25 cellular contexts compared by ENCODE assay signal in genomic region chr3:181952221-181952620, GRCh38.
DNase-seq lines count a peak whose midpoint lies in the region; ATAC-seq, FAIRE-seq and TF ChIP-seq lines count a peak whose summit lies in the region.
"Had no signal": no experiment of that assay in that cellular context is flagged by ENCODE, and none has a peak within 500 bp of the region (broad histone marks: within the 10 kb centered on the region; RNA-seq: fewer than 3 reads in every experiment).

No MANE protein-coding gene starts in this region.

- H3K9me3 Mint-ChIP-seq in activated naive CD4-positive, alpha-beta T cell treated with anti-CD3 and anti-CD28 coated beads, Interleukin-2, amount 10 ng/mL, durations not matched to agents 7 days and 5 days: no peaks in the 10 kb centered on the region
- peaks cover 0 to 6% of the 10 kb centered on the region in 2 donors for H3K9me3 Mint-ChIP-seq in effector memory CD8-positive, alpha-beta T cell
- H3K9me3 Mint-ChIP-seq: H9 had no signal

- TF ChIP-seq CTCF in astrocyte of the spinal cord (IDR thresholded peaks at IDR 0.05; ENCODE audit: low read depth, low read length): no peak

- H3K36me3 Mint-ChIP-seq in activated naive CD4-positive, alpha-beta T cell treated with anti-CD3 and anti-CD28 coated beads, Interleukin-2, amount 10 ng/mL, durations not matched to agents 7 days and 5 days: no peaks in the 10 kb centered on the region
- peaks cover 3% of the 10 kb centered on the region for H3K36me3 Mint-ChIP-seq in effector memory CD8-positive, alpha-beta T cell (ENCODE audit: insufficient read depth)
- H3K36me3 Mint-ChIP-seq: CD8-positive, alpha-beta memory T cell had no signal

- H3K4me1 Mint-ChIP-seq in activated naive CD4-positive, alpha-beta T cell treated with anti-CD3 and anti-CD28 coated beads, Interleukin-2, amount 10 ng/mL, durations not matched to agents 7 days and 5 days: no peaks in the 10 kb centered on the region
- H3K4me1 Mint-ChIP-seq in effector memory CD8-positive, alpha-beta T cell (ENCODE audit: low read depth in 2 of 2): no peaks in the 10 kb centered on the region
- H3K4me1 Mint-ChIP-seq: CD8-positive, alpha-beta memory T cell had no signal

- FAIRE-seq in RCC 7860 (lab: Jason Lieb, UNC): no peak
- FAIRE-seq: G401.6, HTR-8/SVneo had no signal

- ATAC-seq in effector memory CD8-positive, alpha-beta T cell (replicated peaks): no peak
- no peak for ATAC-seq in HG03045 (IDR thresholded peaks at IDR 0.05; ENCODE audit: unreplicated experiment)
- ATAC-seq: SK-N-SH treated with all-trans-retinoic acid at 6 μM for 48 hours had no signal

- DNase-seq in activated naive CD4-positive, alpha-beta T cell treated with anti-CD3 and anti-CD28 coated beads, Interleukin-2, amount 10 ng/mL, durations not matched to agents 7 days and 5 days: no peak
- no peak for DNase-seq in activated naive CD4-positive, alpha-beta T cell (lab: John Stamatoyannopoulos, UW)
- DNase-seq in RCC 7860 (ENCODE audit: low spot score) (peak; percentile 12), astrocyte of the spinal cord (ENCODE audit: low read depth, low spot score) (peak; percentile 50), GM03348 (ENCODE audit: low spot score) (no peak), NCI-H1436 treated with DMSO at 0.1 percent for 48 hours (lab: John Stamatoyannopoulos, UW) (no peak)
- DNase-seq in effector memory CD8-positive, alpha-beta T cell: no peak
- DNase-seq: AML-193; C1 segment of cervical spinal cord; Calu3; CD8-positive, alpha-beta memory T cell; DMS153; H9; HFFc6; IMR-90; NCI-H1436; NCI-H1930; NCI-H510A; NCI-H748 treated with DMSO at 0.1 percent for 48 hours; PC-9; SIG-M5 had no signal

- CTCF ChIA-PET in activated naive CD4-positive, alpha-beta T cell treated with anti-CD3 and anti-CD28 coated beads, Interleukin-2, amount 10 ng/mL, durations not matched to agents 7 days and 5 days (lab: Charles Lee): no interaction called here

- in situ Hi-C loops in astrocyte of the spinal cord (cut with HindIII; ENCODE audit: low sequenced_read_pairs): no loop called here

- H3K27ac Mint-ChIP-seq in activated naive CD4-positive, alpha-beta T cell treated with anti-CD3 and anti-CD28 coated beads, Interleukin-2, amount 10 ng/mL, durations not matched to agents 7 days and 5 days: peak overlapping the region; percentile 14
- H3K27ac Mint-ChIP-seq in effector memory CD8-positive, alpha-beta T cell: no peak overlapping the region
- H3K27ac Mint-ChIP-seq: CD8-positive, alpha-beta memory T cell; HFFc6 had no signal

- no peak overlapping the region for H3K4me3 ChIP-seq in astrocyte of the spinal cord (ENCODE audit: low read depth, low read length)
- H3K4me3 ChIP-seq: PC-9 had no signal

- no peak overlapping the region for H3K4me3 Mint-ChIP-seq in activated naive CD4-positive, alpha-beta T cell treated with anti-CD3 and anti-CD28 coated beads, Interleukin-2, amount 10 ng/mL, durations not matched to agents 7 days and 5 days
- no peak overlapping the region for H3K4me3 Mint-ChIP-seq in effector memory CD8-positive, alpha-beta T cell
- H3K4me3 Mint-ChIP-seq: CD8-positive, alpha-beta memory T cell; H9; HFFc6 had no signal

- no peaks in the 10 kb centered on the region for H3K27me3 Mint-ChIP-seq in activated naive CD4-positive, alpha-beta T cell treated with anti-CD3 and anti-CD28 coated beads, Interleukin-2, amount 10 ng/mL, durations not matched to agents 7 days and 5 days
- H3K27me3 Mint-ChIP-seq in effector memory CD8-positive, alpha-beta T cell: no peaks in the 10 kb centered on the region

Comparison
In these comparisons a context has a peak if more than half of its experiments do, and no peak if none do; other contexts are left out.
1. DNase-seq: peak in RCC 7860 (single experiment) and astrocyte of the spinal cord (single experiment); none in activated naive CD4-positive, alpha-beta T cell treated with anti-CD3 and anti-CD28 coated beads, Interleukin-2, amount 10 ng/mL, durations not matched to agents 7 days and 5 days (single experiment), activated naive CD4-positive, alpha-beta T cell (0 of 4), GM03348 (single experiment), effector memory CD8-positive, alpha-beta T cell (0 of 3) and NCI-H1436 treated with DMSO at 0.1 percent for 48 hours (single experiment).